8 cellular contexts compared by ENCODE assay signal in the genomic region with DNA sequence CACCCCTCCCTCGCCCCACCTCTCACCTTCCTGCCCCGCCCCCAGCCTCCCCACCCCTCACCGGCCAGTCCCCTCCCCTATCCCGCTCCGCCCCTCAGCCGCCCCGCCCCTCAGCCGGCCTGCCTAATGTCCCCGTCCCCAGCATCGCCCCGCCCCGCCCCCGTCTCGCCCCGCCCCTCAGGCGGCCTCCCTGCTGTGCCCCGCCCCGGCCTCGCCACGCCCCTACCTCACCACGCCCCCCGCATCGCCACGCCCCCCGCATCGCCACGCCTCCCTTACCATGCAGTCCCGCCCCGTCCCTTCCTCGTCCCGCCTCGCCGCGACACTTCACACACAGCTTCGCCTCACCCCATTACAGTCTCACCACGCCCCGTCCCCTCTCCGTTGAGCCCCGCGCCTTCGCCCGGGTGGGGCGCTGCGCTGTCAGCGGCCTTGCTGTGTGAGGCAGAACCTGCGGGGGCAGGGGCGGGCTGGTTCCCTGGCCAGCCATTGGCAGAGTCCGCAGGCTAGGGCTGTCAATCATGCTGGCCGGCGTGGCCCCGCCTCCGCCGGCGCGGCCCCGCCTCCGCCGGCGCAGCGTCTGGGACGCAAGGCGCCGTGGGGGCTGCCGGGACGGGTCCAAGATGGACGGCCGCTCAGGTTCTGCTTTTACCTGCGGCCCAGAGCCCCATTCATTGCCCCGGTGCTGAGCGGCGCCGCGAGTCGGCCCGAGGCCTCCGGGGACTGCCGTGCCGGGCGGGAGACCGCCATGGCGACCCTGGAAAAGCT. TPM values are rescaled to one million over a fixed set of nuclear protein-coding genes. Genes with fewer than 3 reads are reported as not detected.
DNase-seq lines count a peak whose midpoint lies in the region; TF ChIP-seq lines count a peak whose summit lies in the region.

A gene (plus strand): TSS at position 604 of the 768 bp plus-strand sequence. CDS start 145 bp downstream, at position 749.
A gene (minus strand): TSS at position 461 of the 768 bp plus-strand sequence.

- TF ChIP-seq EP300 in neural cell (conservative IDR thresholded peaks at IDR 0.05; ENCODE audit: poor library complexity, severe bottlenecking), result peak; percentile 66

- H3K23me2 ChIP-seq in H9 (ENCODE audit: insufficient read length, low read depth, low read length, poor library complexity, severe bottlenecking), result peaks cover 8% of the 10 kb centered on the region

- H3K18ac ChIP-seq in H9 (ENCODE audit: insufficient read length, low read depth, low read length), result peak within 1 kb of the TSS; percentile 59

- H2BK120ac ChIP-seq in H9 (ENCODE audit: low read depth, low read length, poor library complexity, severe bottlenecking), result peak within 1 kb of the TSS; percentile 24

- H3K4me3 ChIP-seq in Loucy (ENCODE audit: low read length, poor library complexity, severe bottlenecking), result peak within 1 kb of the TSS; percentile 99
- H3K4me3 ChIP-seq in fibroblast of villous mesenchyme (ENCODE audit: low read depth, low read length), result peak within 1 kb of the TSS; percentile 84
- peak within 1 kb of the TSS; percentile 89 for H3K4me3 ChIP-seq in neural cell (ENCODE audit: low read length)

- H3K4me2 ChIP-seq in H9 (ENCODE audit: insufficient read depth, insufficient read length, low read length), result peak within 1 kb of the TSS; percentile 97
- H3K4me2 ChIP-seq in Loucy (ENCODE audit: low read depth, low read length, poor library complexity, severe bottlenecking), result peak within 1 kb of the TSS; percentile 95
- peak within 1 kb of the TSS; percentile 98 for H3K4me2 ChIP-seq in neural cell (ENCODE audit: low read length)

- no peaks in the 10 kb centered on the region for H3K27me3 ChIP-seq in H9 (ENCODE audit: insufficient read depth, low read length)
- H3K27me3 ChIP-seq in Loucy (ENCODE audit: insufficient read depth, low read length, poor library complexity, severe bottlenecking), result no peaks in the 10 kb centered on the region
- H3K27me3 ChIP-seq in neural cell (ENCODE audit: insufficient read depth, low read depth, low read length), result no peaks in the 10 kb centered on the region

- H3K36me3 ChIP-seq in ES-I3 (ENCODE audit: insufficient read depth, low read length) (no peaks in the 10 kb centered on the region), Loucy (ENCODE audit: insufficient read depth, low read length) (no peaks in the 10 kb centered on the region), neural cell (ENCODE audit: insufficient read depth, low read length) (no peaks in the 10 kb centered on the region)

- H3T11ph ChIP-seq in H9 (ENCODE audit: low read length), result no peak within 1 kb of the TSS

- H3K79me1 ChIP-seq in H9 (ENCODE audit: insufficient read depth, low read depth, low read length, poor library complexity, severe bottlenecking), result peaks cover 9% of the 10 kb centered on the region

- no peak for TF ChIP-seq CTCF in H9 (conservative IDR thresholded peaks at IDR 0.05)
- TF ChIP-seq CTCF in Loucy (conservative IDR thresholded peaks at IDR 0.05; ENCODE audit: low read length), result no peak
- TF ChIP-seq CTCF in fibroblast of villous mesenchyme (IDR thresholded peaks at IDR 0.05; ENCODE audit: insufficient read depth, low read depth, low read length), result no peak
- peak; percentile 78 for TF ChIP-seq CTCF in neural cell (IDR thresholded peaks at IDR 0.05; ENCODE audit: poor library complexity, severe bottlenecking)

- DNase-seq in H9, result peak; percentile 94
- DNase-seq in activated effector memory CD4-positive, alpha-beta T cell treated with anti-CD3 and anti-CD28 coated beads, Interleukin-2, amount 50 U/mL, for 16 hours, result peak; percentile 98
- DNase-seq in fibroblast of villous mesenchyme (ENCODE audit: low read depth), result peak; percentile 95

- H3K4me1 ChIP-seq in ES-I3 (ENCODE audit: insufficient read depth, low read length), result peaks cover 9% of the 10 kb centered on the region; the same call in 1 of the 2 replicates
- no peaks in the 10 kb centered on the region; the same call in 1 of the 2 replicates for H3K4me1 ChIP-seq in H9 (ENCODE audit: insufficient read depth, low read length)
- peaks cover 31% of the 10 kb centered on the region for H3K4me1 ChIP-seq in Loucy (ENCODE audit: insufficient read depth, low read length, poor library complexity, severe bottlenecking)

- no CpG with 5 or more reads among the region's 81 CpGs for WGBS in H9 (ENCODE audit: extremely low coverage, insufficient read length, low lambda C conversion rate)

- H2BK12ac ChIP-seq in H9 (ENCODE audit: insufficient read length, low read depth, low read length), result no peak within 1 kb of the TSS

- no peak within 1 kb of the TSS; the same call in 1 of the 2 replicates for H2BK15ac ChIP-seq in H9 (ENCODE audit: low read depth, low read length)

- no peak within 1 kb of the TSS for H2BK20ac ChIP-seq in H9 (ENCODE audit: low read depth, low read length, poor library complexity, severe bottlenecking)

- H2AFZ ChIP-seq in H9 (ENCODE audit: low read length) (no peak within 1 kb of the TSS), Loucy (ENCODE audit: low read length) (peak within 1 kb of the TSS; percentile 99), neural cell (ENCODE audit: low read depth, low read length) (peak within 1 kb of the TSS; percentile 69)

- H4K20me1 ChIP-seq in H9 (ENCODE audit: control insufficient read depth, insufficient read depth, insufficient read length), result peaks cover 2% of the 10 kb centered on the region
- H4K20me1 ChIP-seq in Loucy (ENCODE audit: insufficient read depth, low read length, poor library complexity, severe bottlenecking), result peaks cover 35% of the 10 kb centered on the region
- no peaks in the 10 kb centered on the region for H4K20me1 ChIP-seq in neural cell (ENCODE audit: insufficient read depth)

- H3K36me3 Mint-ChIP-seq in H9 (ENCODE audit: insufficient read depth in 1 of 3, low read depth in 3 of 3), result no peaks in the 10 kb centered on the region; a peak in 3 of 7 replicates
- H3K36me3 Mint-ChIP-seq in stimulated activated naive CD8-positive, alpha-beta T cell treated with anti-CD3 and anti-CD28 coated beads, Interleukin-15, Interleukin-2, amounts not matched to agents 100 ng/mL and 50 ng/mL, for 24 hours (ENCODE audit: low read depth), result peaks cover 5% of the 10 kb centered on the region

- H3K9me3 ChIP-seq in ES-I3 (ENCODE audit: control insufficient read depth, insufficient read depth, low read length), result no peaks in the 10 kb centered on the region
- H3K9me3 ChIP-seq in H9 (ENCODE audit: control insufficient read depth, low read depth, low read length), result no peaks in the 10 kb centered on the region
- H3K9me3 ChIP-seq in Loucy (ENCODE audit: insufficient read depth, low read depth, low read length), result no peaks in the 10 kb centered on the region
- H3K9me3 ChIP-seq in neural cell (ENCODE audit: low read length), result no peaks in the 10 kb centered on the region

- no peak within 1 kb of the TSS for H4K91ac ChIP-seq in H9 (ENCODE audit: insufficient read length, low read depth, low read length)

- peaks cover 14 to 18% of the 10 kb centered on the region in 2 experiments for H3K4me1 Mint-ChIP-seq in H9
- H3K4me1 Mint-ChIP-seq in stimulated activated naive CD8-positive, alpha-beta T cell treated with anti-CD3 and anti-CD28 coated beads, Interleukin-15, Interleukin-2, amounts not matched to agents 100 ng/mL and 50 ng/mL, for 24 hours (ENCODE audit: low read depth), result peaks cover 32% of the 10 kb centered on the region

- H3K27me3 Mint-ChIP-seq in H9 (ENCODE audit: low read depth), result peaks cover 3% of the 10 kb centered on the region; the same call in 1 of the 2 replicates
- no peaks in the 10 kb centered on the region for H3K27me3 Mint-ChIP-seq in stimulated activated naive CD8-positive, alpha-beta T cell treated with anti-CD3 and anti-CD28 coated beads, Interleukin-15, Interleukin-2, amounts not matched to agents 100 ng/mL and 50 ng/mL, for 24 hours

- no peak within 1 kb of the TSS for H3K56ac ChIP-seq in H9 (ENCODE audit: insufficient read length, low read depth, low read length)

- no peak within 1 kb of the TSS for H3K27ac ChIP-seq in H9 (ENCODE audit: insufficient read length, low read depth, low read length)
- peak within 1 kb of the TSS; percentile 90 for H3K27ac ChIP-seq in neural cell (ENCODE audit: low read length)

- H2AK5ac ChIP-seq in H9 (ENCODE audit: insufficient read length, low read length), result no peak within 1 kb of the TSS

- no peak for TF ChIP-seq RAD21 in neural cell (conservative IDR thresholded peaks at IDR 0.05)

- peak within 1 kb of the TSS; percentile 73 for H3K14ac ChIP-seq in H9 (ENCODE audit: insufficient read depth, low read length)

- no peaks in the 10 kb centered on the region for H3K9me2 ChIP-seq in Loucy (replicated peaks; ENCODE audit: low read depth, low read length)
- H3K9me2 ChIP-seq in neural cell (ENCODE audit: insufficient read depth, low read length), result no peaks in the 10 kb centered on the region

- H4K5ac ChIP-seq in H9 (ENCODE audit: insufficient read length, low read depth, low read length), result no peak within 1 kb of the TSS

- H3K79me2 ChIP-seq in H9 (ENCODE audit: insufficient read depth, low read length), result peaks cover 19% of the 10 kb centered on the region; the same call in 1 of the 2 replicates
- peaks cover 42% of the 10 kb centered on the region for H3K79me2 ChIP-seq in Loucy (ENCODE audit: insufficient read depth, low read length)
- H3K79me2 ChIP-seq in neural cell (replicated peaks; ENCODE audit: insufficient read depth, low read length), result peaks cover 35% of the 10 kb centered on the region

- peak; percentile 76 for TF ChIP-seq POLR2A in Raji (IDR thresholded peaks at IDR 0.05; ENCODE audit: insufficient read depth, low read depth, low read length)

- H3K23ac ChIP-seq in H9 (ENCODE audit: insufficient read length, low read depth, low read length), result no peak within 1 kb of the TSS

- H4K8ac ChIP-seq in H9 (replicated peaks; ENCODE audit: insufficient read length, low read depth, low read length), result no peak within 1 kb of the TSS

- H3K9ac ChIP-seq in ES-I3 (ENCODE audit: low read depth, low read length), result peak within 1 kb of the TSS; percentile 89
- H3K9ac ChIP-seq in H9 (ENCODE audit: extremely low read depth, insufficient read length, low read length), result peak within 1 kb of the TSS; percentile 73
- H3K9ac ChIP-seq in Loucy (ENCODE audit: low read depth, low read length, poor library complexity, severe bottlenecking), result peak within 1 kb of the TSS; percentile 88
- peak within 1 kb of the TSS; percentile 86 for H3K9ac ChIP-seq in neural cell (ENCODE audit: low read length)

- H3K9me3 Mint-ChIP-seq in H9, result no peaks in the 10 kb centered on the region
- no peaks in the 10 kb centered on the region for H3K9me3 Mint-ChIP-seq in stimulated activated naive CD8-positive, alpha-beta T cell treated with anti-CD3 and anti-CD28 coated beads, Interleukin-15, Interleukin-2, amounts not matched to agents 100 ng/mL and 50 ng/mL, for 24 hours

- 0 out of 2 replicates have a peak, but pooled peaks cover 2% of the 10 kb centered on the region for H3F3A ChIP-seq in Loucy (ENCODE audit: low read depth)
- H3F3A ChIP-seq in neural cell (ENCODE audit: insufficient read depth, low read length, poor library complexity, severe bottlenecking), result peaks cover 4% of the 10 kb centered on the region

- H3K4ac ChIP-seq in H9 (ENCODE audit: low read depth, low read length), result no peak within 1 kb of the TSS

- peak within 1 kb of the TSS; percentile 97 to 99 (median 98) for H3K27ac Mint-ChIP-seq in H9
- peak within 1 kb of the TSS; percentile 89 for H3K27ac Mint-ChIP-seq in stimulated activated naive CD8-positive, alpha-beta T cell treated with anti-CD3 and anti-CD28 coated beads, Interleukin-15, Interleukin-2, amounts not matched to agents 100 ng/mL and 50 ng/mL, for 24 hours

- peak within 1 kb of the TSS; percentile 64 for H2BK5ac ChIP-seq in H9 (ENCODE audit: insufficient read length, low read length)

- H3K4me3 Mint-ChIP-seq in H9, result peak within 1 kb of the TSS; percentile 92 to 96
- peak within 1 kb of the TSS; percentile 91 for H3K4me3 Mint-ChIP-seq in stimulated activated naive CD8-positive, alpha-beta T cell treated with anti-CD3 and anti-CD28 coated beads, Interleukin-15, Interleukin-2, amounts not matched to agents 100 ng/mL and 50 ng/mL, for 24 hours

RNA-seq across cellular contexts. Expression of the first gene that starts in this region (rescaled TPM):
- total RNA-seq in H9 (2021) (60.9 and 64.4 TPM in 2 replicates), fibroblast of villous mesenchyme (60.6 and 65.2 TPM in 2 replicates)
- polyA plus RNA-seq in neural cell, result 10.3 and 11.5 TPM in 2 replicates
- 80.6 and 83.3 TPM in 2 replicates for polyA minus RNA-seq in neural cell

RNA-seq across cellular contexts. Expression of the second gene that starts in this region (rescaled TPM):
- total RNA-seq in H9 (2021) (not detected in 2 replicates), fibroblast of villous mesenchyme (not detected in 2 replicates)
- not detected in 2 replicates for polyA plus RNA-seq in neural cell
- polyA minus RNA-seq in neural cell, result not detected in 2 replicates
